In genomic region chr5:107873877-107874276, GRCh38 we compare ENCODE assay signal across 22 cellular contexts.
"Had no signal": no experiment of that assay in that cellular context is flagged by ENCODE, and none has a peak within 500 bp of the region (broad histone marks: within the 10 kb centered on the region; RNA-seq: fewer than 3 reads in every experiment).

No MANE protein-coding gene starts in this region.

- H3K79me2 ChIP-seq: hepatocyte had no signal

- H3K4me3 ChIP-seq: body of pancreas, colonic mucosa, hepatocyte, lung, right atrium auricular region, suprapubic skin, transverse colon, uterus had no signal

- DNase-seq: activated CD4-positive, alpha-beta T cell treated with anti-CD3 and anti-CD28 coated beads, Interleukin-2, amount 10 ng/mL, durations not matched to agents 7 days and 5 days; activated CD8-positive, alpha-beta T cell treated with anti-CD3 and anti-CD28 coated beads, Interleukin-2, amount 10 ng/mL, durations not matched to agents 7 days and 5 days; activated naive CD4-positive, alpha-beta T cell treated with Interleukin-2 at 50 U/mL for 16 hours; activated naive CD8-positive, alpha-beta T cell treated with anti-CD3 and anti-CD28 coated beads, Interleukin-2, amount 10 ng/mL, durations not matched to agents 7 days and 5 days; activated T-cell treated with anti-CD3 and anti-CD28 coated beads, Interleukin-2, amount 50 U/mL, for 24 hours; amygdala; body of pancreas; colonic mucosa; endodermal cell; foreskin keratinocyte; islet precursor cell; left colon; nucleus accumbens; T1000; transverse colon; uterus had no signal

- H2AFZ ChIP-seq: hepatocyte had no signal

- ATAC-seq: activated CD4-positive, CD25-positive, alpha-beta regulatory T cell treated with anti-CD3 and anti-CD28 coated beads, Interleukin-2, amount 50 U/mL, for 24 hours; activated CD8-positive, alpha-beta T cell treated with anti-CD3 and anti-CD28 coated beads, Interleukin-2, amount 10 ng/mL, durations not matched to agents 7 days and 5 days; body of pancreas; foreskin keratinocyte; left colon had no signal

- H3K4me2 ChIP-seq: hepatocyte had no signal

- H3K27ac ChIP-seq: body of pancreas, colonic mucosa, epithelial cell of prostate, foreskin keratinocyte, hepatocyte, right atrium auricular region, suprapubic skin, transverse colon, uterus had no signal

- H3K36me3 ChIP-seq: colonic mucosa, right atrium auricular region, suprapubic skin, transverse colon, uterus had no signal

- H3K27me3 ChIP-seq: body of pancreas, colonic mucosa, foreskin keratinocyte, hepatocyte, right atrium auricular region, suprapubic skin, transverse colon, uterus had no signal

- H3K4me1 ChIP-seq: colonic mucosa, right atrium auricular region, suprapubic skin, uterus had no signal
